ENCODE assay signal across 1 cellular context in the genomic region with DNA sequence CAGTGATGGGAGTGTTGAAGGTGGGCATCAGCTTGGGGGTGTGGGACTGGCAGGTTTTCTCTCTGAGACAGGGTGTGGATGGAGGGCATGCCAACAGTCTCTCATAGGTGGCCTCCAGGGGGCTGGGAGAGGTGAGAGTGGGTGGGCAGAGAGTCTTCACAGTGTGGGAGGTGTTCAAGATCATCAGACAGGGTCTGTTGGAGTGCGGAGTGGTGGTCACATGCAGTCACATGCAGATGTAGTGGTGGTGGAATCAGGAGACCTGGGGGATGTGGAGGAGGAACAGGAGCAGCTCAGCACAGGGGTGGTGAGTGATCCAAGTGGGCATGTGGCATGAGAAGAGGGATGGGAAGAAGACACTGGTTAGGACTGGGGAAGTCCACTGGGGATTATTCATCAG.
TF ChIP-seq lines count a peak whose summit lies in the region.

No MANE protein-coding gene starts in this region.

TF ChIP-seq in IMR-90, 13 proteins besides CTCF, POLR2A, EP300 and RAD21:
- TF ChIP-seq FOS (IDR thresholded peaks at IDR 0.05; ENCODE audit: low read depth, low read length) (no peak), CEBPB (IDR thresholded peaks at IDR 0.05; ENCODE audit: low read depth, low read length) (no peak), MXI1 (IDR thresholded peaks at IDR 0.05; ENCODE audit: borderline replicate concordance, low read depth, low read length) (no peak), SMC3 (IDR thresholded peaks at IDR 0.05; ENCODE audit: low read depth, low read length) (no peak), MAZ (IDR thresholded peaks at IDR 0.05; ENCODE audit: borderline replicate concordance, low read depth, low read length) (no peak), MAFK (IDR thresholded peaks at IDR 0.05; ENCODE audit: low read depth, low read length) (no peak), CHD1 (IDR thresholded peaks at IDR 0.05; ENCODE audit: low read depth, low read length) (no peak), RFX5 (IDR thresholded peaks at IDR 0.05; ENCODE audit: low read depth, low read length) (no peak), RCOR1 (IDR thresholded peaks at IDR 0.05; ENCODE audit: insufficient replicate concordance, low read length) (no peak), BHLHE40 (IDR thresholded peaks at IDR 0.05; ENCODE audit: low read depth, low read length) (no peak), NFE2L2 (IDR thresholded peaks at IDR 0.05; ENCODE audit: low read depth, low read length) (no peak)
- TF ChIP-seq, protein P1, sequence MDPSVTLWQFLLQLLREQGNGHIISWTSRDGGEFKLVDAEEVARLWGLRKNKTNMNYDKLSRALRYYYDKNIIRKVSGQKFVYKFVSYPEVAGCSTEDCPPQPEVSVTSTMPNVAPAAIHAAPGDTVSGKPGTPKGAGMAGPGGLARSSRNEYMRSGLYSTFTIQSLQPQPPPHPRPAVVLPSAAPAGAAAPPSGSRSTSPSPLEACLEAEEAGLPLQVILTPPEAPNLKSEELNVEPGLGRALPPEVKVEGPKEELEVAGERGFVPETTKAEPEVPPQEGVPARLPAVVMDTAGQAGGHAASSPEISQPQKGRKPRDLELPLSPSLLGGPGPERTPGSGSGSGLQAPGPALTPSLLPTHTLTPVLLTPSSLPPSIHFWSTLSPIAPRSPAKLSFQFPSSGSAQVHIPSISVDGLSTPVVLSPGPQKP (IDR thresholded peaks at IDR 0.05; ENCODE audit: borderline replicate concordance, low read depth, low read length) = no peak
- TF ChIP-seq, protein P2, sequence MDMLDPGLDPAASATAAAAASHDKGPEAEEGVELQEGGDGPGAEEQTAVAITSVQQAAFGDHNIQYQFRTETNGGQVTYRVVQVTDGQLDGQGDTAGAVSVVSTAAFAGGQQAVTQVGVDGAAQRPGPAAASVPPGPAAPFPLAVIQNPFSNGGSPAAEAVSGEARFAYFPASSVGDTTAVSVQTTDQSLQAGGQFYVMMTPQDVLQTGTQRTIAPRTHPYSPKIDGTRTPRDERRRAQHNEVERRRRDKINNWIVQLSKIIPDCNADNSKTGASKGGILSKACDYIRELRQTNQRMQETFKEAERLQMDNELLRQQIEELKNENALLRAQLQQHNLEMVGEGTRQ (IDR thresholded peaks at IDR 0.05; ENCODE audit: low read depth, low read length) = no peak
TF ChIP-seq in IMR-90: peak in this region for 0.
